8 cellular contexts compared by ENCODE assay signal in genomic region chr20:57390604-57391438, GRCh38. TPM values are rescaled to one million over a fixed set of nuclear protein-coding genes. Genes with fewer than 3 reads are reported as not detected.
DNase-seq lines count a peak whose midpoint lies in the region; ATAC-seq, FAIRE-seq and TF ChIP-seq lines count a peak whose summit lies in the region.

RBM38 (plus strand) TSS chr20:57391396; CDS start chr20:57391582, 186 bp downstream.

- DNase-seq in ACHN (peak; percentile 65), GM18507 (ENCODE audit: extremely low spot score, insufficient read length, low read depth) (peak; percentile 85), NOMO-1 treated with DMSO at 0.1 percent for 48 hours (lab: John Stamatoyannopoulos, UW; ENCODE audit: unreplicated experiment) (peak; percentile 64), endothelial cell of umbilical vein (ENCODE audit: low read depth, low spot score) (peak; percentile 56)
- peak; percentile 94 for DNase-seq in activated CD8-positive, alpha-beta memory T cell treated with anti-CD3 and anti-CD28 coated beads, Interleukin-2, amount 50 U/mL, for 48 hours
- DNase-seq in stimulated activated CD8-positive, alpha-beta memory T cell treated with anti-CD3 and anti-CD28 coated beads, Interleukin-2, amount 100 ng/mL, for 48 hours (ENCODE audit: low read depth in 2 of 2) = peak; percentile 71 to 75

- in situ Hi-C loops in ACHN (cut with HindIII; ENCODE audit: low pct_ligation_motif_present, low pct_unique_long_range_greater_than_20kb, low sequenced_read_pairs) = no loop called here

- intact Hi-C loops in endothelial cell of umbilical vein (cut with micrococcal nuclease) = loop anchor here (10.0 kb wide), 1 partner anchor 1014 kb away; no protein-coding TSS in a partner anchor

- H3K79me2 ChIP-seq in endothelial cell of umbilical vein (ENCODE audit: control insufficient read depth, insufficient read depth, low read length) = peaks cover 15% of the 10 kb centered on the region

- H3K9me1 ChIP-seq in endothelial cell of umbilical vein (replicated peaks; ENCODE audit: control insufficient read depth, extremely low read depth, insufficient read depth, low read length) = no peaks in the 10 kb centered on the region

- FAIRE-seq in GM18507 (lab: Jason Lieb, UNC) (peak; percentile 39), endothelial cell of umbilical vein (lab: Jason Lieb, UNC) (peak; percentile 53)

- H3K4me2 ChIP-seq in endothelial cell of umbilical vein (ENCODE audit: insufficient read depth, low read length) = peak within 1 kb of the TSS; percentile 82

- peak within 1 kb of the TSS; percentile 59 for H3K9ac ChIP-seq in endothelial cell of umbilical vein (replicated peaks; ENCODE audit: extremely low read depth, insufficient read depth, low read length)

- H2AFZ ChIP-seq in endothelial cell of umbilical vein (ENCODE audit: low read depth, low read length) = peak within 1 kb of the TSS; percentile 91

- no peak for TF ChIP-seq CTCF in endothelial cell of umbilical vein (IDR thresholded peaks at IDR 0.05; ENCODE audit: extremely low read depth in 1 of 2, insufficient read depth in 1 of 2, low read depth in 1 of 2, low read length in 2 of 2)

- H3K4me3 ChIP-seq in endothelial cell of umbilical vein (replicated peaks in 1 of 3; ENCODE audit: insufficient read depth in 1 of 3, low read depth in 1 of 3, low read length in 3 of 3) (peak within 1 kb of the TSS; percentile 65 to 84 (median 69)), mononuclear cell (ENCODE audit: low read length) (peak within 1 kb of the TSS; percentile 71)

- peaks cover 21% of the 10 kb centered on the region for H3K4me1 ChIP-seq in endothelial cell of umbilical vein (ENCODE audit: control insufficient read depth, extremely low read depth, insufficient read depth, low read length)
- peaks cover 55% of the 10 kb centered on the region for H3K4me1 ChIP-seq in mononuclear cell (ENCODE audit: insufficient read depth, low read length)

- peak within 1 kb of the TSS; percentile 16 for H3K27ac ChIP-seq in endothelial cell of umbilical vein (ENCODE audit: insufficient read depth, low read depth, low read length)

- CTCF ChIA-PET in endothelial cell of umbilical vein (lab: Charles Lee) = interaction anchor here (1.1 to 1.8 kb wide), 8 partner anchors 9 to 108 kb away, joined by 3 to 9 read pairs (median 4); no protein-coding TSS in a partner anchor

- TF ChIP-seq POLR2A in endothelial cell of umbilical vein (IDR thresholded peaks at IDR 0.05; ENCODE audit: low read depth, low read length) = no peak

- H3K9me3 ChIP-seq in endothelial cell of umbilical vein (replicated peaks; ENCODE audit: control insufficient read depth, insufficient read depth, low read length) (no peaks in the 10 kb centered on the region), mononuclear cell (ENCODE audit: low read depth, low read length) (no peaks in the 10 kb centered on the region)

- no peaks in the 10 kb centered on the region for H4K20me1 ChIP-seq in endothelial cell of umbilical vein (replicated peaks; ENCODE audit: control insufficient read depth, extremely low read depth, insufficient read depth, low read length)

- dilution Hi-C loops in endothelial cell of umbilical vein (cut with MboI; ENCODE audit: extremely low pct_ligation_motif_present, low sequenced_read_pairs) = no loop called here

- POLR2A ChIA-PET in endothelial cell of umbilical vein (lab: Charles Lee) = no interaction called here

- H3K27me3 ChIP-seq in endothelial cell of umbilical vein (ENCODE audit: control insufficient read depth in 2 of 2, insufficient read depth in 2 of 2, low read length in 2 of 2) (no peaks in the 10 kb centered on the region), mononuclear cell (ENCODE audit: insufficient read depth, low read length) (no peaks in the 10 kb centered on the region)

- ATAC-seq in HG03095 (IDR thresholded peaks at IDR 0.05; ENCODE audit: unreplicated experiment) = peak; percentile 37

- H3K36me3 ChIP-seq in endothelial cell of umbilical vein (ENCODE audit: control insufficient read depth in 2 of 2, extremely low read depth in 1 of 2, insufficient read depth in 2 of 2, low read length in 2 of 2) = peaks cover 0 to 11% of the 10 kb centered on the region in 2 experiments

- no TSS peak for BruUV-seq in endothelial cell of umbilical vein (replicated peaks; lab: Mats Ljungman, UMichigan)

TF ChIP-seq in endothelial cell of umbilical vein, 7 proteins besides CTCF, POLR2A, EP300 and RAD21:
- TF ChIP-seq GATA2 (IDR thresholded peaks at IDR 0.05; ENCODE audit: insufficient read depth, insufficient read length, low read depth, low read length) (no peak), POLR2AphosphoS5 (IDR thresholded peaks at IDR 0.05; ENCODE audit: insufficient read depth, low read depth, low read length) (no peak), EZH2 (IDR thresholded peaks at IDR 0.05; ENCODE audit: borderline replicate concordance, low read depth, low read length, severe bottlenecking) (no peak), MYC (IDR thresholded peaks at IDR 0.05; ENCODE audit: low read depth, low read length) (no peak), JUN (IDR thresholded peaks at IDR 0.05; ENCODE audit: borderline replicate concordance, insufficient read depth, insufficient read length, low read depth) (no peak), FOS (IDR thresholded peaks at IDR 0.05; ENCODE audit: borderline replicate concordance, insufficient read depth, low read length) (no peak)
- TF ChIP-seq, protein P1, sequence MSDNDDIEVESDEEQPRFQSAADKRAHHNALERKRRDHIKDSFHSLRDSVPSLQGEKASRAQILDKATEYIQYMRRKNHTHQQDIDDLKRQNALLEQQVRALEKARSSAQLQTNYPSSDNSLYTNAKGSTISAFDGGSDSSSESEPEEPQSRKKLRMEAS (IDR thresholded peaks at IDR 0.05; ENCODE audit: insufficient read depth, insufficient read length) = no peak

RNA-seq across cellular contexts. Expression of gene RBM38, which starts in this region (rescaled TPM):
- total RNA-seq in endothelial cell of umbilical vein = 22.1 and 27.5 TPM in 2 replicates
- polyA plus RNA-seq in endothelial cell of umbilical vein = 37.4 and 49.0 TPM in 2 replicates
- 17.9 and 21.1 TPM in 2 replicates for polyA plus RNA-seq in endothelial cell of umbilical vein (2011; cell fraction: cytosol; rRNA removed)
- polyA plus RNA-seq in endothelial cell of umbilical vein (2011; cell fraction: nucleus; rRNA removed) = 9.5 and 10.4 TPM in 2 replicates
- polyA plus RNA-seq in endothelial cell of umbilical vein (2012) = 16.4 and 24.6 TPM in 2 replicates
- polyA minus RNA-seq in endothelial cell of umbilical vein = 12.6 and 13.7 TPM in 2 replicates
- polyA minus RNA-seq in endothelial cell of umbilical vein (2011; cell fraction: cytosol; rRNA and poly(A)+ RNA removed) = 20.5 TPM
- 2.4 and 4.1 TPM in 2 replicates for polyA minus RNA-seq in endothelial cell of umbilical vein (2011; cell fraction: nucleus; rRNA and poly(A)+ RNA removed)
- 242 TPM for total RNA-seq in mononuclear cell

Comparison
In these comparisons a context has a peak if more than half of its experiments do, and no peak if none do; other contexts are left out.
1. Peak in every context shown above with its lines: DNase-seq, ATAC-seq, H3K4me3 ChIP-seq and H3K27ac ChIP-seq.